In genomic region chr17:66422181-66422580, GRCh38 we compare ENCODE assay signal across 1 cellular context.
TF ChIP-seq lines count a peak whose summit lies in the region.

No MANE protein-coding gene starts in this region.

TF ChIP-seq in SK-N-SH treated with all-trans-retinoic acid at 6 μM for 48 hours, 23 proteins besides CTCF, POLR2A, EP300 and RAD21 (continued from another document):
- TF ChIP-seq TCF4 (CRISPR knock-in tag; IDR thresholded peaks at IDR 0.05; ENCODE audit: borderline replicate concordance): no peak
- no peak for TF ChIP-seq TOX (CRISPR knock-in tag; IDR thresholded peaks at IDR 0.05; ENCODE audit: borderline replicate concordance)
- TF ChIP-seq ZNF565 (CRISPR knock-in tag; conservative IDR thresholded peaks at IDR 0.05; ENCODE audit: low read depth): no peak
- no peak for TF ChIP-seq SNAI2 (CRISPR knock-in tag; IDR thresholded peaks at IDR 0.05)
- TF ChIP-seq PPARA (CRISPR knock-in tag; IDR thresholded peaks at IDR 0.05; ENCODE audit: borderline replicate concordance): no peak
- TF ChIP-seq, protein P1, sequence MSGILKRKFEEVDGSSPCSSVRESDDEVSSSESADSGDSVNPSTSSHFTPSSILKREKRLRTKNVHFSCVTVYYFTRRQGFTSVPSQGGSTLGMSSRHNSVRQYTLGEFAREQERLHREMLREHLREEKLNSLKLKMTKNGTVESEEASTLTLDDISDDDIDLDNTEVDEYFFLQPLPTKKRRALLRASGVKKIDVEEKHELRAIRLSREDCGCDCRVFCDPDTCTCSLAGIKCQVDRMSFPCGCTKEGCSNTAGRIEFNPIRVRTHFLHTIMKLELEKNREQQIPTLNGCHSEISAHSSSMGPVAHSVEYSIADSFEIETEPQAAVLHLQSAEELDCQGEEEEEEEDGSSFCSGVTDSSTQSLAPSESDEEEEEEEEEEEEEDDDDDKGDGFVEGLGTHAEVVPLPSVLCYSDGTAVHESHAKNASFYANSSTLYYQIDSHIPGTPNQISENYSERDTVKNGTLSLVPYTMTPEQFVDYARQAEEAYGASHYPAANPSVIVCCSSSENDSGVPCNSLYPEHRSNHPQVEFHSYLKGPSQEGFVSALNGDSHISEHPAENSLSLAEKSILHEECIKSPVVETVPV (CRISPR knock-in tag; IDR thresholded peaks at IDR 0.05): no peak
- no peak for TF ChIP-seq ZNF70 (CRISPR knock-in tag; IDR thresholded peaks at IDR 0.05)
- no peak for TF ChIP-seq CSDC2 (CRISPR knock-in tag; IDR thresholded peaks at IDR 0.05)
- no peak for TF ChIP-seq CREB5 (CRISPR knock-in tag; IDR thresholded peaks at IDR 0.05; ENCODE audit: low read depth)
- TF ChIP-seq BACH2 (CRISPR knock-in tag; IDR thresholded peaks at IDR 0.05; ENCODE audit: borderline replicate concordance): no peak
- TF ChIP-seq PATZ1 (CRISPR knock-in tag; IDR thresholded peaks at IDR 0.05; ENCODE audit: borderline replicate concordance): no peak
